9 cellular contexts compared by ENCODE assay signal in the genomic region with DNA sequence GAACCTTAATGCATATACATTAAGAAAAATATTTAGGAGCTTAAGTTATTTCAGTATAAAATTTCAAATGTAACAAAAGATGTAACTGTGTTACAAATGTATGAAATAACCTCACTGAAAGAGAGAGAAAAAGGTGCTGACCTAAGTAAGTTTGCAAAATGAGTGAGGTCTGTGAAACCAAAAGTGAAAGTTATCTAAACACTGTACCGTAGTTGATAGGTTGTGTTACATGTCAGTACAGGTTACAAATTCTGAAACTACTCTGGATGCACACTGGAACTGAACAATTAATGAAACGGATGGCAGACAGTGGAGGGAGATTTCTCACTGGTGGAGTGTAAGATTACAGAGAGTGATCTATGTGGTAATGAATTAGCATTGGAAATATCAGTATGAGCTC.
DNase-seq lines count a peak whose midpoint lies in the region; ATAC-seq lines count a peak whose summit lies in the region.
"Had no signal": no experiment of that assay in that cellular context is flagged by ENCODE, and none has a peak within 500 bp of the region (broad histone marks: within the 10 kb centered on the region; RNA-seq: fewer than 3 reads in every experiment).

No MANE protein-coding gene starts in this region.

- no peak overlapping the region for H3K4me3 Mint-ChIP-seq in activated CD8-positive, alpha-beta memory T cell treated with anti-CD3 and anti-CD28 coated beads, Interleukin-2, amount 10 ng/mL, durations not matched to agents 7 days and 5 days
- no peak overlapping the region for H3K4me3 Mint-ChIP-seq in activated T-helper 17 cell treated with anti-CD3 and anti-CD28 coated beads, Interleukin-2, amount 50 U/mL, for 72 hours
- H3K4me3 Mint-ChIP-seq in stimulated activated effector memory CD8-positive, alpha-beta T cell treated with anti-CD3 and anti-CD28 coated beads, Interleukin-12 subunit alpha, Interleukin-12 subunit beta, amount 100 ng/mL, for 72 hours, result no peak overlapping the region

- H3K4me1 Mint-ChIP-seq in activated CD8-positive, alpha-beta memory T cell treated with anti-CD3 and anti-CD28 coated beads, Interleukin-2, amount 10 ng/mL, durations not matched to agents 7 days and 5 days, result peaks cover 2% of the 10 kb centered on the region
- no peaks in the 10 kb centered on the region for H3K4me1 Mint-ChIP-seq in activated T-helper 17 cell treated with anti-CD3 and anti-CD28 coated beads, Interleukin-2, amount 50 U/mL, for 72 hours
- no peaks in the 10 kb centered on the region for H3K4me1 Mint-ChIP-seq in stimulated activated effector memory CD8-positive, alpha-beta T cell treated with anti-CD3 and anti-CD28 coated beads, Interleukin-12 subunit alpha, Interleukin-12 subunit beta, amount 100 ng/mL, for 72 hours

- CTCF ChIA-PET in activated CD8-positive, alpha-beta memory T cell treated with anti-CD3 and anti-CD28 coated beads, Interleukin-2, amount 10 ng/mL, durations not matched to agents 7 days and 5 days (lab: Charles Lee), result no interaction called here

- no peaks in the 10 kb centered on the region for H3K27me3 Mint-ChIP-seq in activated CD8-positive, alpha-beta memory T cell treated with anti-CD3 and anti-CD28 coated beads, Interleukin-2, amount 10 ng/mL, durations not matched to agents 7 days and 5 days
- no peaks in the 10 kb centered on the region for H3K27me3 Mint-ChIP-seq in activated T-helper 17 cell treated with anti-CD3 and anti-CD28 coated beads, Interleukin-2, amount 50 U/mL, for 72 hours

- H3K9me3 Mint-ChIP-seq in activated CD8-positive, alpha-beta memory T cell treated with anti-CD3 and anti-CD28 coated beads, Interleukin-2, amount 10 ng/mL, durations not matched to agents 7 days and 5 days (ENCODE audit: low read depth), result peaks cover 3% of the 10 kb centered on the region
- H3K9me3 Mint-ChIP-seq in activated T-helper 17 cell treated with anti-CD3 and anti-CD28 coated beads, Interleukin-2, amount 50 U/mL, for 72 hours, result no peaks in the 10 kb centered on the region
- peaks cover 8% of the 10 kb centered on the region for H3K9me3 Mint-ChIP-seq in stimulated activated effector memory CD8-positive, alpha-beta T cell treated with anti-CD3 and anti-CD28 coated beads, Interleukin-12 subunit alpha, Interleukin-12 subunit beta, amount 100 ng/mL, for 72 hours

- DNase-seq in activated CD8-positive, alpha-beta memory T cell treated with anti-CD3 and anti-CD28 coated beads, Interleukin-2, amount 10 ng/mL, durations not matched to agents 7 days and 5 days, result no peak
- no peak for DNase-seq in activated CD8-positive, alpha-beta memory T cell treated with anti-CD3 and anti-CD28 coated beads for 24 hours
- no peak for DNase-seq in stimulated activated effector memory CD8-positive, alpha-beta T cell treated with anti-CD3 and anti-CD28 coated beads, Interleukin-12 subunit alpha, Interleukin-12 subunit beta, amount 100 ng/mL, for 72 hours (ENCODE audit: low spot score in 2 of 2)
- DNase-seq in NCI-H128 (lab: John Stamatoyannopoulos, UW; ENCODE audit: unreplicated experiment), result no peak
- no peak for DNase-seq in GM19238 (ENCODE audit: insufficient read length, low spot score)
- no peak for DNase-seq in NCI-H774 (lab: John Stamatoyannopoulos, UW)
- DNase-seq: activated CD4-positive, CD25-positive, alpha-beta regulatory T cell treated with anti-CD3 and anti-CD28 coated beads, Interleukin-2, amount 50 U/mL, for 72 hours had no signal

- no peak overlapping the region for H3K27ac Mint-ChIP-seq in activated CD8-positive, alpha-beta memory T cell treated with anti-CD3 and anti-CD28 coated beads, Interleukin-2, amount 10 ng/mL, durations not matched to agents 7 days and 5 days
- no peak overlapping the region for H3K27ac Mint-ChIP-seq in activated T-helper 17 cell treated with anti-CD3 and anti-CD28 coated beads, Interleukin-2, amount 50 U/mL, for 72 hours
- H3K27ac Mint-ChIP-seq in stimulated activated effector memory CD8-positive, alpha-beta T cell treated with anti-CD3 and anti-CD28 coated beads, Interleukin-12 subunit alpha, Interleukin-12 subunit beta, amount 100 ng/mL, for 72 hours, result no peak overlapping the region

- peak; percentile 75 for ATAC-seq in activated CD8-positive, alpha-beta memory T cell treated with anti-CD3 and anti-CD28 coated beads, Interleukin-2, amount 10 ng/mL, durations not matched to agents 7 days and 5 days
- peak; percentile 91 for ATAC-seq in HG03066 (IDR thresholded peaks at IDR 0.05; ENCODE audit: low read depth, unreplicated experiment)
- ATAC-seq in activated T-helper 17 cell treated with anti-CD3 and anti-CD28 coated beads, Interleukin-2, amount 50 U/mL, for 72 hours (replicated peaks), result peak; percentile 72
- peak; percentile 53 for ATAC-seq in stimulated activated effector memory CD8-positive, alpha-beta T cell treated with anti-CD3 and anti-CD28 coated beads, Interleukin-12 subunit alpha, Interleukin-12 subunit beta, amount 100 ng/mL, for 72 hours

- H3K36me3 Mint-ChIP-seq in activated CD8-positive, alpha-beta memory T cell treated with anti-CD3 and anti-CD28 coated beads, Interleukin-2, amount 10 ng/mL, durations not matched to agents 7 days and 5 days, result no peaks in the 10 kb centered on the region
- no peaks in the 10 kb centered on the region for H3K36me3 Mint-ChIP-seq in activated T-helper 17 cell treated with anti-CD3 and anti-CD28 coated beads, Interleukin-2, amount 50 U/mL, for 72 hours (ENCODE audit: low read depth)
- no peaks in the 10 kb centered on the region for H3K36me3 Mint-ChIP-seq in stimulated activated effector memory CD8-positive, alpha-beta T cell treated with anti-CD3 and anti-CD28 coated beads, Interleukin-12 subunit alpha, Interleukin-12 subunit beta, amount 100 ng/mL, for 72 hours
